ENCODE assay signal across 8 cellular contexts in genomic region chr19:4140237-4140711, GRCh38. TPM values are rescaled to one million over a fixed set of nuclear protein-coding genes. Genes with fewer than 3 reads are reported as not detected.
DNase-seq lines count a peak whose midpoint lies in the region; ATAC-seq and TF ChIP-seq lines count a peak whose summit lies in the region.

No MANE protein-coding gene starts in this region.

- in situ Hi-C loops in ACHN (cut with HindIII; ENCODE audit: low pct_ligation_motif_present, low pct_unique_long_range_greater_than_20kb, low sequenced_read_pairs): no loop called here

- no peaks in the 10 kb centered on the region for H3K9me3 Mint-ChIP-seq in endothelial cell (ENCODE audit: unreplicated experiment)

- H3K36me3 Mint-ChIP-seq in endothelial cell (ENCODE audit: low read depth, unreplicated experiment): no peaks in the 10 kb centered on the region

- DNase-seq in ACHN (peak; percentile 71), GF-D8 (lab: John Stamatoyannopoulos, UW) (peak; percentile 28), NCI-H146 (lab: John Stamatoyannopoulos, UW) (peak; percentile 70), SKM-1 treated with dmso at 0.1 percent for 144 hours (lab: John Stamatoyannopoulos, UW; ENCODE audit: unreplicated experiment) (peak; percentile 72), endothelial cell (ENCODE audit: low spot score) (peak; percentile 25), midbrain (lab: John Stamatoyannopoulos, UW) (peak; percentile 37)

- ATAC-seq in HG03432 (IDR thresholded peaks at IDR 0.05; ENCODE audit: unreplicated experiment) (no peak), HG03196 (IDR thresholded peaks at IDR 0.05; ENCODE audit: unreplicated experiment) (no peak)

- H3K27ac Mint-ChIP-seq in endothelial cell (ENCODE audit: unreplicated experiment): no peak overlapping the region

- no peaks in the 10 kb centered on the region for H3K4me1 Mint-ChIP-seq in endothelial cell (ENCODE audit: unreplicated experiment)

- no peak overlapping the region for H3K4me3 Mint-ChIP-seq in endothelial cell (ENCODE audit: unreplicated experiment)

- peaks cover 3% of the 10 kb centered on the region for H3K27me3 Mint-ChIP-seq in endothelial cell (ENCODE audit: unreplicated experiment)

- no peak for TF ChIP-seq CTCF in endothelial cell (IDR thresholded peaks at IDR 0.05; ENCODE audit: unreplicated experiment)

RNA-seq across cellular contexts. Expression of gene CREB3L3, which starts 13.2 kb away (rescaled TPM):
- not detected for total RNA-seq in endothelial cell (ENCODE audit: unreplicated experiment)

RNA-seq across cellular contexts. Expression of gene MAP2K2, which starts 16.4 kb away (rescaled TPM):
- 153 TPM for total RNA-seq in endothelial cell (ENCODE audit: unreplicated experiment)

RNA-seq across cellular contexts. Expression of gene SIRT6, which starts 42.1 kb away (rescaled TPM):
- total RNA-seq in endothelial cell (ENCODE audit: unreplicated experiment): 24.6 TPM

RNA-seq across cellular contexts. Expression of gene ANKRD24, which starts 42.2 kb away (rescaled TPM):
- 0.82 TPM for total RNA-seq in endothelial cell (ENCODE audit: unreplicated experiment)
